Comparison of ENCODE assay signal across 20 cellular contexts in the genomic region with DNA sequence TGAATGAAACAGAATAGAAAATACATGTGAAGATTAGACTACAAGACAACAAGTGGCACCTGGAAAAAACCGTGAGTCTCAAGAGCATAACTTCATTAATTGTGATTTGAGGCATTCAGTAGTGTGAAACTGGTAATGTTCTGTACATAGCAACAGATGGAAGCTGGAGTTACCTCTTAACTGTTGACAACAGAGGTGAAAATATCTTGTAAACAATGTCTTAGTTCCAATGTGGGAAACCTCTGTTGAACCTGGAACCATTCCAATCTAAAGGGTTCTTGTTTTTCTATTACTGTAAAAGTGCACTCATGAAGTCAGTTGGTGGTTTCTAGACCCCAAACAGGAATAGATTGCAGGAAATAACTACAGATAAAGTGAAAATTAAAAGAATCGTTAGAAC.
A peak's percentile ranks its signal among the peaks of the same experiment; 100 is the strongest.
DNase-seq lines count a peak whose midpoint lies in the region; ATAC-seq and TF ChIP-seq lines count a peak whose summit lies in the region.
"Had no signal": no experiment of that assay in that cellular context is flagged by ENCODE, and none has a peak within 500 bp of the region (broad histone marks: within the 10 kb centered on the region; RNA-seq: fewer than 3 reads in every experiment).

No MANE protein-coding gene starts in this region.

- TF ChIP-seq CTCF in choroid plexus epithelial cell (conservative IDR thresholded peaks at IDR 0.05; ENCODE audit: low read depth, low read length), result no peak
- TF ChIP-seq CTCF in activated CD8-positive, alpha-beta T cell treated with anti-CD3 and anti-CD28 coated beads for 36 hours (IDR thresholded peaks at IDR 0.05), result no peak

- POLR2A ChIA-PET in activated CD8-positive, alpha-beta T cell treated with anti-CD3 and anti-CD28 coated beads for 36 hours (lab: Charles Lee), result no interaction called here

- H3K27me3 Mint-ChIP-seq in activated CD8-positive, alpha-beta T cell treated with anti-CD3 and anti-CD28 coated beads for 36 hours, result no peaks in the 10 kb centered on the region
- H3K27me3 Mint-ChIP-seq: CD4-positive, alpha-beta T cell had no signal

- no peak for ATAC-seq in activated CD8-positive, alpha-beta T cell treated with anti-CD3 and anti-CD28 coated beads for 36 hours
- no peak for ATAC-seq in GM19328 (IDR thresholded peaks at IDR 0.05; ENCODE audit: unreplicated experiment)
- ATAC-seq: HCT116; heart right ventricle; Panc1; right lobe of liver; SK-N-SH treated with all-trans-retinoic acid at 6 μM for 48 hours; stimulated activated effector memory CD8-positive, alpha-beta T cell treated with anti-CD3 and anti-CD28 coated beads, Interleukin-12 subunit alpha, Interleukin-12 subunit beta, amount 100 ng/mL, for 72 hours had no signal

- DNase-seq in DMS53 (lab: John Stamatoyannopoulos, UW), result peak; percentile 64
- DNase-seq in NCI-H1105 treated with DMSO at 0.1 percent for 48 hours (lab: John Stamatoyannopoulos, UW), result peak; percentile 79
- DNase-seq in NCI-H510A (lab: John Stamatoyannopoulos, UW), result peak; percentile 9
- peak; percentile 77 for DNase-seq in choroid plexus epithelial cell (ENCODE audit: low read depth)
- no peak for DNase-seq in stimulated activated CD4-positive, alpha-beta T cell treated with anti-CD3 and anti-CD28 coated beads, Interleukin-15, amount 100 ng/mL, for 24 hours
- no peak for DNase-seq in activated CD8-positive, alpha-beta T cell treated with anti-CD3 and anti-CD28 coated beads for 36 hours
- no peak for DNase-seq in C1 segment of cervical spinal cord (lab: John Stamatoyannopoulos, UW)
- DNase-seq: CD4-positive, alpha-beta T cell; heart right ventricle; lower lobe of right lung; NCI-H1694 treated with DMSO at 0.1 percent for 48 hours; NCI-H82; right lobe of liver; T1000; thyroid gland had no signal

- intact Hi-C loops in activated CD8-positive, alpha-beta T cell treated with anti-CD3 and anti-CD28 coated beads for 36 hours (cut with micrococcal nuclease), result no loop called here

- no peaks in the 10 kb centered on the region for H3K4me1 Mint-ChIP-seq in activated CD8-positive, alpha-beta T cell treated with anti-CD3 and anti-CD28 coated beads for 36 hours (ENCODE audit: low read depth)
- H3K4me1 Mint-ChIP-seq: stimulated activated effector memory CD8-positive, alpha-beta T cell treated with anti-CD3 and anti-CD28 coated beads, Interleukin-12 subunit alpha, Interleukin-12 subunit beta, amount 100 ng/mL, for 72 hours had no signal

- no peaks in the 10 kb centered on the region for H3K9me3 Mint-ChIP-seq in activated CD8-positive, alpha-beta T cell treated with anti-CD3 and anti-CD28 coated beads for 36 hours
- H3K9me3 Mint-ChIP-seq: CD4-positive, alpha-beta T cell had no signal

- H3K4me3 Mint-ChIP-seq in activated CD8-positive, alpha-beta T cell treated with anti-CD3 and anti-CD28 coated beads for 36 hours, result no peak overlapping the region
- H3K4me3 Mint-ChIP-seq: CD4-positive, alpha-beta T cell; stimulated activated effector memory CD8-positive, alpha-beta T cell treated with anti-CD3 and anti-CD28 coated beads, Interleukin-12 subunit alpha, Interleukin-12 subunit beta, amount 100 ng/mL, for 72 hours had no signal

- CTCF ChIA-PET in activated CD8-positive, alpha-beta T cell treated with anti-CD3 and anti-CD28 coated beads for 36 hours (lab: Charles Lee), result no interaction called here

- no peak overlapping the region for H3K27ac Mint-ChIP-seq in activated CD8-positive, alpha-beta T cell treated with anti-CD3 and anti-CD28 coated beads for 36 hours
- H3K27ac Mint-ChIP-seq: CD4-positive, alpha-beta T cell; stimulated activated effector memory CD8-positive, alpha-beta T cell treated with anti-CD3 and anti-CD28 coated beads, Interleukin-12 subunit alpha, Interleukin-12 subunit beta, amount 100 ng/mL, for 72 hours had no signal

- no peaks in the 10 kb centered on the region for H3K36me3 Mint-ChIP-seq in activated CD8-positive, alpha-beta T cell treated with anti-CD3 and anti-CD28 coated beads for 36 hours (ENCODE audit: low read depth)
- H3K36me3 Mint-ChIP-seq: stimulated activated effector memory CD8-positive, alpha-beta T cell treated with anti-CD3 and anti-CD28 coated beads, Interleukin-12 subunit alpha, Interleukin-12 subunit beta, amount 100 ng/mL, for 72 hours had no signal

- H3K4me3 ChIP-seq in choroid plexus epithelial cell (ENCODE audit: low read depth, low read length), result no peak overlapping the region
- H3K4me3 ChIP-seq: heart right ventricle, lower lobe of right lung, right lobe of liver, thyroid gland had no signal

Comparison
In these comparisons a context has a peak if more than half of its experiments do, and no peak if none do; other contexts are left out.
1. DNase-seq: peak in DMS53 (single experiment), NCI-H1105 treated with DMSO at 0.1 percent for 48 hours (single experiment), NCI-H510A (single experiment) and choroid plexus epithelial cell (single experiment); none in stimulated activated CD4-positive, alpha-beta T cell treated with anti-CD3 and anti-CD28 coated beads, Interleukin-15, amount 100 ng/mL, for 24 hours (single experiment), activated CD8-positive, alpha-beta T cell treated with anti-CD3 and anti-CD28 coated beads for 36 hours (single experiment) and C1 segment of cervical spinal cord (0 of 14).